21 cellular contexts compared by ENCODE assay signal in genomic region chr6:17200395-17200794, GRCh38.
DNase-seq lines count a peak whose midpoint lies in the region; ATAC-seq, FAIRE-seq and TF ChIP-seq lines count a peak whose summit lies in the region.
"Had no signal": no experiment of that assay in that cellular context is flagged by ENCODE, and none has a peak within 500 bp of the region (broad histone marks: within the 10 kb centered on the region; RNA-seq: fewer than 3 reads in every experiment).

No MANE protein-coding gene starts in this region.

- POLR2A ChIA-PET in HepG2 (lab: Yijun Ruan, JAX) = no interaction called here
- POLR2A ChIA-PET in naive thymus-derived CD8-positive, alpha-beta T cell (lab: Charles Lee) = no interaction called here

- H3K9ac ChIP-seq in HepG2 (ENCODE audit: insufficient read depth, low read depth, low read length) (no peak overlapping the region), iPS-20b (ENCODE audit: low read depth, low read length) (no peak overlapping the region)

- intact Hi-C loops in HepG2 (cut with micrococcal nuclease; ENCODE audit: unreplicated experiment) = no loop called here
- intact Hi-C loops in right lobe of liver (cut with DNase I) = no loop called here
- intact Hi-C loops in testis (cut with DNase I; ENCODE audit: low total_unique reads) = no loop called here

- TF ChIP-seq EP300 in HepG2 (IDR thresholded peaks at IDR 0.05; ENCODE audit: low read depth in 2 of 2, low read length in 2 of 2) = no peak
- TF ChIP-seq EP300 in HepG2 (CRISPR knock-in tag; IDR thresholded peaks at IDR 0.05; ENCODE audit: borderline replicate concordance) = no peak

- H3K27me3 ChIP-seq in HepG2 (ENCODE audit: control insufficient read depth in 1 of 2, insufficient read depth in 2 of 2, low read length in 2 of 2) (no peaks in the 10 kb centered on the region; a peak in 1 of 5 replicates), right lobe of liver (no peaks in the 10 kb centered on the region), iPS-20b (ENCODE audit: insufficient read depth, low read length) (peaks cover 9% of the 10 kb centered on the region), testis (no peaks in the 10 kb centered on the region)
- H3K27me3 ChIP-seq: body of pancreas, right atrium auricular region, upper lobe of right lung had no signal

- CTCF ChIA-PET in HepG2 (lab: Yijun Ruan, JAX; ENCODE audit: low intra/inter-chr PET ratio, low total read pairs) = no interaction called here

- H4K20me1 ChIP-seq in HepG2 (ENCODE audit: insufficient read depth, low read length) = no peaks in the 10 kb centered on the region

- H3K27me3 Mint-ChIP-seq in naive thymus-derived CD8-positive, alpha-beta T cell = peaks cover 3 to 27% (median 24%) of the 10 kb centered on the region in 5 donors

- FAIRE-seq in HepG2 (lab: Jason Lieb, UNC) = no peak

- no peak for TF ChIP-seq RAD21 in HepG2 (CRISPR knock-in tag; IDR thresholded peaks at IDR 0.05)

- H3K4me3 Mint-ChIP-seq in naive thymus-derived CD8-positive, alpha-beta T cell = no peak overlapping the region
- H3K4me3 Mint-ChIP-seq: activated CD8-positive, alpha-beta T cell treated with anti-CD3 and anti-CD28 coated beads, Interleukin-2, amount 10 ng/mL, durations not matched to agents 7 days and 5 days; activated naive CD8-positive, alpha-beta T cell; activated T-cell treated with anti-CD3 and anti-CD28 coated beads, Interleukin-2, amount 50 U/mL, for 72 hours; stimulated activated naive CD8-positive, alpha-beta T cell treated with anti-CD3 and anti-CD28 coated beads, Interleukin-15, Interleukin-2, amounts not matched to agents 100 ng/mL and 50 ng/mL, for 24 hours had no signal

- H3K79me2 ChIP-seq in HepG2 (ENCODE audit: insufficient read depth, low read length) = no peaks in the 10 kb centered on the region

- DNase-seq in HepG2 (ENCODE audit: low spot score) (no peak), right lobe of liver (no peak), choroid plexus epithelial cell (ENCODE audit: low read depth) (no peak), testis (peak; percentile 38), NCI-H2171 treated with DMSO at 0.1 percent for 48 hours (lab: John Stamatoyannopoulos, UW) (no peak), RPMI8226 (no peak)
- no peak for DNase-seq in naive thymus-derived CD8-positive, alpha-beta T cell
- DNase-seq: activated CD8-positive, alpha-beta T cell treated with anti-CD3 and anti-CD28 coated beads, Interleukin-2, amount 10 ng/mL, durations not matched to agents 7 days and 5 days; activated T-cell treated with anti-CD3 and anti-CD28 coated beads, Interleukin-2, amount 50 U/mL, for 72 hours; body of pancreas; dermis blood vessel endothelial cell; DMS53; MM.1S; NCI-H1930; T-helper 1 cell; upper lobe of right lung had no signal

- in situ Hi-C loops in HepG2 (cut with HindIII; ENCODE audit: extremely low pct_ligation_motif_present, low pct_unique_long_range_greater_than_20kb) = no loop called here

- no TSS peak for BruUV-seq in HepG2 (replicated peaks; lab: Mats Ljungman, UMichigan)

- peak; percentile 27 for TF ChIP-seq CTCF in HepG2 (CRISPR knock-in tag; IDR thresholded peaks at IDR 0.05)
- TF ChIP-seq CTCF in right lobe of liver (IDR thresholded peaks at IDR 0.05) = no peak
- TF ChIP-seq CTCF in choroid plexus epithelial cell (conservative IDR thresholded peaks at IDR 0.05; ENCODE audit: low read depth, low read length) = peak; percentile 26
- no peak for TF ChIP-seq CTCF in testis (IDR thresholded peaks at IDR 0.05)

- no peaks in the 10 kb centered on the region for H3K9me3 Mint-ChIP-seq in naive thymus-derived CD8-positive, alpha-beta T cell
- H3K9me3 Mint-ChIP-seq: stimulated activated naive CD8-positive, alpha-beta T cell treated with anti-CD3 and anti-CD28 coated beads, Interleukin-15, Interleukin-2, amounts not matched to agents 100 ng/mL and 50 ng/mL, for 24 hours had no signal

- no peak overlapping the region for H3K27ac Mint-ChIP-seq in naive thymus-derived CD8-positive, alpha-beta T cell
- H3K27ac Mint-ChIP-seq: activated CD8-positive, alpha-beta T cell treated with anti-CD3 and anti-CD28 coated beads, Interleukin-2, amount 10 ng/mL, durations not matched to agents 7 days and 5 days; activated naive CD8-positive, alpha-beta T cell; activated T-cell treated with anti-CD3 and anti-CD28 coated beads, Interleukin-2, amount 50 U/mL, for 72 hours; stimulated activated naive CD8-positive, alpha-beta T cell treated with anti-CD3 and anti-CD28 coated beads, Interleukin-15, Interleukin-2, amounts not matched to agents 100 ng/mL and 50 ng/mL, for 24 hours had no signal

- no peaks in the 10 kb centered on the region for H3K36me3 Mint-ChIP-seq in naive thymus-derived CD8-positive, alpha-beta T cell

- H3K36me3 ChIP-seq in HepG2 (replicated peaks in 1 of 2; ENCODE audit: control insufficient read depth in 1 of 2, insufficient read depth in 2 of 2, low read length in 2 of 2) (no peaks in the 10 kb centered on the region), right lobe of liver (no peaks in the 10 kb centered on the region), iPS-20b (ENCODE audit: insufficient read depth, low read depth, low read length) (no peaks in the 10 kb centered on the region), testis (ENCODE audit: low read depth, missing control alignments) (no peaks in the 10 kb centered on the region)
- H3K36me3 ChIP-seq: right atrium auricular region, upper lobe of right lung had no signal

- H3K9me3 ChIP-seq in HepG2 (ENCODE audit: low read length) (no peaks in the 10 kb centered on the region), right lobe of liver (no peaks in the 10 kb centered on the region), iPS-20b (ENCODE audit: insufficient read depth, low read depth, low read length) (no peaks in the 10 kb centered on the region), testis (no peaks in the 10 kb centered on the region)
- H3K9me3 ChIP-seq: body of pancreas, right atrium auricular region, upper lobe of right lung had no signal

- H3K4me3 ChIP-seq in HepG2 (replicated peaks in 1 of 3; ENCODE audit: insufficient read depth in 1 of 3, low read depth in 2 of 3, low read length in 3 of 3) (no peak overlapping the region), right lobe of liver (no peak overlapping the region), choroid plexus epithelial cell (ENCODE audit: low read depth, low read length) (no peak overlapping the region), iPS-20b (ENCODE audit: low read length) (peak overlapping the region; percentile 33; the same call in 1 of the 2 replicates), testis (peak overlapping the region; percentile 43 to 48)
- H3K4me3 ChIP-seq: body of pancreas, right atrium auricular region, upper lobe of right lung had no signal

- H3K4me1 Mint-ChIP-seq in naive thymus-derived CD8-positive, alpha-beta T cell = no peaks in the 10 kb centered on the region

- no peak overlapping the region for H2AFZ ChIP-seq in HepG2 (ENCODE audit: low read length)

- ATAC-seq in HepG2 (peak; percentile 36; the same call in 1 of the 3 replicates), right lobe of liver (no peak)
- no peak for ATAC-seq in naive thymus-derived CD8-positive, alpha-beta T cell
- ATAC-seq: activated CD8-positive, alpha-beta T cell treated with anti-CD3 and anti-CD28 coated beads, Interleukin-2, amount 10 ng/mL, durations not matched to agents 7 days and 5 days; activated T-cell treated with anti-CD3 and anti-CD28 coated beads, Interleukin-2, amount 50 U/mL, for 72 hours; body of pancreas; esophagus mucosa; upper lobe of right lung had no signal

- H3K4me1 ChIP-seq in HepG2 (ENCODE audit: insufficient read depth, low read length) (no peaks in the 10 kb centered on the region), right lobe of liver (no peaks in the 10 kb centered on the region), iPS-20b (ENCODE audit: insufficient read depth, low read length) (no peaks in the 10 kb centered on the region), testis (no peaks in the 10 kb centered on the region)
- H3K4me1 ChIP-seq: body of pancreas, right atrium auricular region, upper lobe of right lung had no signal

- 82% methylated on average over 33 of the region's 34 CpGs for WGBS in HepG2 (ENCODE audit: low lambda C conversion rate)
- 37% methylated on average over 9 of the region's 34 CpGs for WGBS in right lobe of liver (ENCODE audit: insufficient coverage, low coverage, low lambda C conversion rate, missing lambda C conversion rate)
- WGBS in testis, 2 donors = 28 to 45% methylated on average over 4 to 34 of the region's 34 CpGs

- TF ChIP-seq POLR2A in HepG2 (IDR thresholded peaks at IDR 0.05; ENCODE audit: insufficient read depth in 1 of 2, low read depth in 2 of 2, low read length in 2 of 2) (no peak), right lobe of liver (IDR thresholded peaks at IDR 0.05) (no peak), testis (IDR thresholded peaks at IDR 0.05) (no peak)

- no peak overlapping the region for H3K27ac ChIP-seq in HepG2 (ENCODE audit: extremely low read length, insufficient read depth, low read length)
- no peak overlapping the region for H3K27ac ChIP-seq in right lobe of liver
- no peak overlapping the region for H3K27ac ChIP-seq in iPS-20b (ENCODE audit: low read length)
- peak overlapping the region in 1 of 2 donors; percentile 21 for H3K27ac ChIP-seq in testis
- H3K27ac ChIP-seq: body of pancreas, right atrium auricular region, upper lobe of right lung had no signal

- H3K4me2 ChIP-seq in HepG2 (ENCODE audit: low read depth, low read length) = no peak overlapping the region

TF ChIP-seq in HepG2, 621 proteins besides CTCF, POLR2A, EP300 and RAD21 (continues in another document):
- no peak for TF ChIP-seq TCF7 (IDR thresholded peaks at IDR 0.05; ENCODE audit: low read depth)
- TF ChIP-seq, protein P1, sequence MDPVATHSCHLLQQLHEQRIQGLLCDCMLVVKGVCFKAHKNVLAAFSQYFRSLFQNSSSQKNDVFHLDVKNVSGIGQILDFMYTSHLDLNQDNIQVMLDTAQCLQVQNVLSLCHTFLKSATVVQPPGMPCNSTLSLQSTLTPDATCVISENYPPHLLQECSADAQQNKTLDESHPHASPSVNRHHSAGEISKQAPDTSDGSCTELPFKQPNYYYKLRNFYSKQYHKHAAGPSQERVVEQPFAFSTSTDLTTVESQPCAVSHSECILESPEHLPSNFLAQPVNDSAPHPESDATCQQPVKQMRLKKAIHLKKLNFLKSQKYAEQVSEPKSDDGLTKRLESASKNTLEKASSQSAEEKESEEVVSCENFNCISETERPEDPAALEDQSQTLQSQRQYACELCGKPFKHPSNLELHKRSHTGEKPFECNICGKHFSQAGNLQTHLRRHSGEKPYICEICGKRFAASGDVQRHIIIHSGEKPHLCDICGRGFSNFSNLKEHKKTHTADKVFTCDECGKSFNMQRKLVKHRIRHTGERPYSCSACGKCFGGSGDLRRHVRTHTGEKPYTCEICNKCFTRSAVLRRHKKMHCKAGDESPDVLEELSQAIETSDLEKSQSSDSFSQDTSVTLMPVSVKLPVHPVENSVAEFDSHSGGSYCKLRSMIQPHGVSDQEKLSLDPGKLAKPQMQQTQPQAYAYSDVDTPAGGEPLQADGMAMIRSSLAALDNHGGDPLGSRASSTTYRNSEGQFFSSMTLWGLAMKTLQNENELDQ (CRISPR knock-in tag; IDR thresholded peaks at IDR 0.05; ENCODE audit: borderline replicate concordance) = no peak
- peak; percentile 49 for TF ChIP-seq HOXA3 (CRISPR knock-in tag; IDR thresholded peaks at IDR 0.05)

Comparison
In these comparisons a context has a peak if more than half of its experiments do, and no peak if none do; other contexts are left out.
1. CTCF ChIP-seq: peak in HepG2 (single experiment) and choroid plexus epithelial cell (single experiment); none in right lobe of liver (0 of 4) and testis (0 of 3).
2. H3K4me3 ChIP-seq: peak in iPS-20b (single experiment) and testis (2 of 2); none in HepG2 (0 of 3), right lobe of liver (0 of 3) and choroid plexus epithelial cell (single experiment).